ENCODE assay signal across 9 cellular contexts in the genomic region with DNA sequence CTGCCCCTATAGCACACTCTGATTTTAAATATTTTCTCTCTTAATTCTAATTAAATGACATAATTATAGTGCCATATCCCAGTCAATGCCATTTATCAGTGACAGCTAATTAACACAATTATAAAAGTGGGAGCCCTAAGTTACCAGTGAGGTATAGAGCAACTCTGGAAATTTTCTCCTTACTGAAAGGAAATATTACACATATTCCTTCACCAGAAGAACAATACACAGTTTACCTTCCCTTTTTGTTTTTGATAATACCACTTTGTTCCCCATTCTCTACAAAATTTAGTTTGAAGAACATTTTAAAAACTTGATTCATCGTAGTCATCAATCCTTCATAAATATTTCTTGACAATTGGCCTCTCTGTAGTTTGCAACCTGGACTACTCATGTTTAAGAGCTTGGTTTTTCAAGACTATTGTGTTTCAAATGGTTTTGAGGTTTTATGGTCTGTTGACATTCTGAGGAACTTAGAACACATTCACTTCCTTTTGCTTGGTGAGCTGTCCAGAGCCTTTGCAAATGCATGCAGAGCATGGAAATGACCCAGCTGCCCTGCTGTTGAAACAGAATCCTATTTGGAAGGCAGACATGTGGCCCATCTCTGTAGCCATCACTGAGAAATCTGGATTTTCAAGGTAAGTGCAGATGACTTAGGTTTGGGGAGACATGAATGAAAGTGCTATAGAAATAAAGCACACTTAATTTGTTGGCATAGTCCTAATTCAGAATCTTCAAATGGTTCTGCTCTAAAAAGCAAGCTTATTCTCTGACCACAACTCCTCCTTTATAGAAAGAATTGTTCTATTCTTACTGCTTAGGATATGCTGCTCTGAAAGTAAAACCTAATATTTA. TPM values are rescaled to one million over a fixed set of nuclear protein-coding genes. Genes with fewer than 3 reads are reported as not detected.
A peak's percentile ranks its signal among the peaks of the same experiment; 100 is the strongest.
DNase-seq lines count a peak whose midpoint lies in the region; ATAC-seq and FAIRE-seq lines count a peak whose summit lies in the region.
"Had no signal": no experiment of that assay in that cellular context is flagged by ENCODE, and none has a peak within 500 bp of the region (broad histone marks: within the 10 kb centered on the region; RNA-seq: fewer than 3 reads in every experiment).

A gene with protein sequence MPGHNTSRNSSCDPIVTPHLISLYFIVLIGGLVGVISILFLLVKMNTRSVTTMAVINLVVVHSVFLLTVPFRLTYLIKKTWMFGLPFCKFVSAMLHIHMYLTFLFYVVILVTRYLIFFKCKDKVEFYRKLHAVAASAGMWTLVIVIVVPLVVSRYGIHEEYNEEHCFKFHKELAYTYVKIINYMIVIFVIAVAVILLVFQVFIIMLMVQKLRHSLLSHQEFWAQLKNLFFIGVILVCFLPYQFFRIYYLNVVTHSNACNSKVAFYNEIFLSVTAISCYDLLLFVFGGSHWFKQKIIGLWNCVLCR (plus strand): TSS at position 504 of the 858 bp plus-strand sequence. CDS start 56,628 bp downstream, outside the sequence.

- intact Hi-C loops in posterior vena cava (cut with DNase I): no loop called here
- intact Hi-C loops in activated T-helper 1 cell treated with anti-CD3 and anti-CD28 coated beads, Interleukin-12 subunit alpha, Interleukin-12 subunit beta, Interleukin-2, Interleukin-4 antibody, amounts not matched to agents 30 ng/mL and 10 ng/mL and 1 ng/mL, durations not matched to agents 14 hours and 24 hours and 36 hours (cut with micrococcal nuclease): no loop called here

- H3K27ac Mint-ChIP-seq in activated T-helper 1 cell treated with anti-CD3 and anti-CD28 coated beads, Interleukin-12 subunit alpha, Interleukin-12 subunit beta, Interleukin-2, Interleukin-4 antibody, amounts not matched to agents 30 ng/mL and 10 ng/mL and 1 ng/mL, durations not matched to agents 14 hours and 24 hours and 36 hours: no peak within 1 kb of the TSS

- H3K4me1 Mint-ChIP-seq in activated T-helper 1 cell treated with anti-CD3 and anti-CD28 coated beads, Interleukin-12 subunit alpha, Interleukin-12 subunit beta, Interleukin-2, Interleukin-4 antibody, amounts not matched to agents 30 ng/mL and 10 ng/mL and 1 ng/mL, durations not matched to agents 14 hours and 24 hours and 36 hours (ENCODE audit: low read depth): peaks cover 4% of the 10 kb centered on the region

- no peaks in the 10 kb centered on the region for H3K36me3 Mint-ChIP-seq in activated T-helper 1 cell treated with anti-CD3 and anti-CD28 coated beads, Interleukin-12 subunit alpha, Interleukin-12 subunit beta, Interleukin-2, Interleukin-4 antibody, amounts not matched to agents 30 ng/mL and 10 ng/mL and 1 ng/mL, durations not matched to agents 14 hours and 24 hours and 36 hours (ENCODE audit: low read depth)

- H3K4me3 Mint-ChIP-seq in activated T-helper 1 cell treated with anti-CD3 and anti-CD28 coated beads, Interleukin-12 subunit alpha, Interleukin-12 subunit beta, Interleukin-2, Interleukin-4 antibody, amounts not matched to agents 30 ng/mL and 10 ng/mL and 1 ng/mL, durations not matched to agents 14 hours and 24 hours and 36 hours: no peak within 1 kb of the TSS

- peak; percentile 87 for ATAC-seq in GM21737 (IDR thresholded peaks at IDR 0.05; ENCODE audit: unreplicated experiment)

- no peaks in the 10 kb centered on the region for H3K9me3 Mint-ChIP-seq in activated T-helper 1 cell treated with anti-CD3 and anti-CD28 coated beads, Interleukin-12 subunit alpha, Interleukin-12 subunit beta, Interleukin-2, Interleukin-4 antibody, amounts not matched to agents 30 ng/mL and 10 ng/mL and 1 ng/mL, durations not matched to agents 14 hours and 24 hours and 36 hours

- H3K27me3 Mint-ChIP-seq in activated T-helper 1 cell treated with anti-CD3 and anti-CD28 coated beads, Interleukin-12 subunit alpha, Interleukin-12 subunit beta, Interleukin-2, Interleukin-4 antibody, amounts not matched to agents 30 ng/mL and 10 ng/mL and 1 ng/mL, durations not matched to agents 14 hours and 24 hours and 36 hours (ENCODE audit: insufficient read depth): peaks cover 12% of the 10 kb centered on the region

- DNase-seq in GM18507 (ENCODE audit: extremely low spot score, insufficient read length, low read depth) (peak; percentile 29), Kasumi-1 (lab: John Stamatoyannopoulos, UW) (peak; percentile 93 to 95), foreskin melanocyte (peak; percentile 2), NCI-H1105 (lab: John Stamatoyannopoulos, UW) (no peak), COLO829 (ENCODE audit: low spot score) (no peak), posterior vena cava (ENCODE audit: low spot score) (no peak)
- no peak for DNase-seq in activated T-helper 1 cell treated with anti-CD3 and anti-CD28 coated beads, Interleukin-12 subunit alpha, Interleukin-12 subunit beta, Interleukin-2, Interleukin-4 antibody, amounts not matched to agents 30 ng/mL and 10 ng/mL and 1 ng/mL, durations not matched to agents 14 hours and 24 hours and 36 hours (ENCODE audit: low spot score)

- peak; percentile 99 for FAIRE-seq in GM18507 (lab: Jason Lieb, UNC)
- FAIRE-seq: colon had no signal

RNA-seq across cellular contexts. Expression of the gene that starts here (rescaled TPM):
- 1 to 10 TPM in 1 of 2 donors, under 1 TPM in 1; 0.71 to 1.3 TPM for total RNA-seq in posterior vena cava
- not detected in 2 replicates for total RNA-seq in activated T-helper 1 cell treated with anti-CD3 and anti-CD28 coated beads, Interleukin-12 subunit alpha, Interleukin-12 subunit beta, Interleukin-2, Interleukin-4 antibody, amounts not matched to agents 30 ng/mL and 10 ng/mL and 1 ng/mL, durations not matched to agents 14 hours and 24 hours and 36 hours

Comparison
In these comparisons a context has a peak if more than half of its experiments do, and no peak if none do; other contexts are left out.
1. DNase-seq: peak in GM18507 (single experiment), Kasumi-1 (2 of 2) and foreskin melanocyte (single experiment); none in NCI-H1105 (single experiment), COLO829 (single experiment), posterior vena cava (single experiment) and activated T-helper 1 cell treated with anti-CD3 and anti-CD28 coated beads, Interleukin-12 subunit alpha, Interleukin-12 subunit beta, Interleukin-2, Interleukin-4 antibody, amounts not matched to agents 30 ng/mL and 10 ng/mL and 1 ng/mL, durations not matched to agents 14 hours and 24 hours and 36 hours (single experiment).